ENCODE assay signal across 24 cellular contexts in genomic region chr3:139517321-139517720, GRCh38. TPM values are rescaled to one million over a fixed set of nuclear protein-coding genes. Genes with fewer than 3 reads are reported as not detected.
DNase-seq lines count a peak whose midpoint lies in the region; ATAC-seq and TF ChIP-seq lines count a peak whose summit lies in the region.
"Had no signal": no experiment of that assay in that cellular context is flagged by ENCODE, and none has a peak within 500 bp of the region (broad histone marks: within the 10 kb centered on the region; RNA-seq: fewer than 3 reads in every experiment).

No MANE protein-coding gene starts in this region.

- no peaks in the 10 kb centered on the region for H3K9me3 Mint-ChIP-seq in nephron
- H3K9me3 Mint-ChIP-seq: CD14-positive monocyte; CD4-positive, alpha-beta T cell had no signal

- no peak for TF ChIP-seq POLR2A in adrenal gland (IDR thresholded peaks at IDR 0.05)

- H3K4me1 Mint-ChIP-seq in nephron = peaks cover 17% of the 10 kb centered on the region
- H3K4me1 Mint-ChIP-seq: CD8-positive, alpha-beta memory T cell had no signal

- DNase-seq in coronary artery (ENCODE audit: low spot score) (peak; percentile 21), left lobe of liver (ENCODE audit: low spot score) (peak; percentile 31), adrenal gland (no peak), iPS-NIHi7 (ENCODE audit: extremely low spot score) (no peak)
- DNase-seq: 8988T; ACHN; AML-193; BE2C; CD4-positive, alpha-beta T cell; CD8-positive, alpha-beta memory T cell; DMS 273 treated with DMSO at 0.1 percent for 48 hours; DMS79 treated with DMSO at 0.1 percent for 48 hours; GF-D8; GM23248; H7; HCEC 1CT had no signal

- H3K36me3 Mint-ChIP-seq in nephron (ENCODE audit: low read depth) = peaks cover 57% of the 10 kb centered on the region
- H3K36me3 Mint-ChIP-seq: CD14-positive monocyte; CD8-positive, alpha-beta memory T cell had no signal

- intact Hi-C loops in adrenal gland (cut with DNase I) = no loop called here

- H3K27ac Mint-ChIP-seq in nephron = peak overlapping the region; percentile 23 to 69 (median 57)
- H3K27ac Mint-ChIP-seq: CD14-positive monocyte; CD4-positive, alpha-beta T cell; CD8-positive, alpha-beta memory T cell had no signal

- H3K36me3 ChIP-seq in adrenal gland (replicated peaks in 1 of 2) = peaks cover 0 to 6% of the 10 kb centered on the region in 2 donors
- H3K36me3 ChIP-seq: BLaER1 treated with 17β-estradiol and CSF1 and Interleukin-3, amounts not matched to agents 10 nM and 100 nM had no signal

- no peaks in the 10 kb centered on the region for H3K27me3 Mint-ChIP-seq in nephron (ENCODE audit: low read depth)
- H3K27me3 Mint-ChIP-seq: CD4-positive, alpha-beta T cell had no signal

- H3K4me1 ChIP-seq in adrenal gland (replicated peaks in 1 of 2) = peaks cover 0 to 10% of the 10 kb centered on the region in 2 donors
- H3K4me1 ChIP-seq: A549 had no signal

- H3K4me3 ChIP-seq in coronary artery (no peak overlapping the region), adrenal gland (no peak overlapping the region)
- H3K4me3 ChIP-seq: A549; BLaER1 treated with 17β-estradiol and CSF1 and Interleukin-3, amounts not matched to agents 10 nM and 100 nM; GM23248 had no signal

- no peak overlapping the region for H3K27ac ChIP-seq in coronary artery
- H3K27ac ChIP-seq in adrenal gland = no peak overlapping the region
- H3K27ac ChIP-seq: A549; BLaER1 treated with 17β-estradiol and CSF1 and Interleukin-3, amounts not matched to agents 10 nM and 100 nM; GM23248 had no signal

- H3K4me3 Mint-ChIP-seq in nephron = no peak overlapping the region
- H3K4me3 Mint-ChIP-seq: CD14-positive monocyte; CD4-positive, alpha-beta T cell; CD8-positive, alpha-beta memory T cell had no signal

- TF ChIP-seq CTCF in coronary artery (IDR thresholded peaks at IDR 0.05) (no peak), nephron (IDR thresholded peaks at IDR 0.05; ENCODE audit: unreplicated experiment in 3 of 3) (no peak), adrenal gland (IDR thresholded peaks at IDR 0.05) (no peak)

- no peaks in the 10 kb centered on the region for H3K27me3 ChIP-seq in adrenal gland
- H3K27me3 ChIP-seq: BE2C; BLaER1 treated with 17β-estradiol and CSF1 and Interleukin-3, amounts not matched to agents 10 nM and 100 nM had no signal

- no peaks in the 10 kb centered on the region for H3K9me3 ChIP-seq in adrenal gland (replicated peaks in 1 of 3)
- H3K9me3 ChIP-seq: A549; BE2C; BLaER1 treated with 17β-estradiol and CSF1 and Interleukin-3, amounts not matched to agents 10 nM and 100 nM had no signal

- WGBS in adrenal gland, 4 donors = 36 to 57% (median 51%) methylated on average over 1 of the region's 1 CpG

- ATAC-seq in left lobe of liver (no peak), HG02885 (IDR thresholded peaks at IDR 0.05; ENCODE audit: poor library complexity, unreplicated experiment) (no peak)
- ATAC-seq: A549 had no signal

RNA-seq across cellular contexts. Expression of gene RBP1, which starts 22.2 kb away (rescaled TPM):
- total RNA-seq in left lobe of liver = 29.8 TPM
- total RNA-seq in adrenal gland = 100 to 1,000 TPM; 146 to 442 (median 282) TPM
- 1,000 to 10,000 TPM in 1 of 3 donors, 100 to 1,000 TPM in 2; 579 to 1,050 (median 854) TPM for polyA plus RNA-seq in adrenal gland
- total RNA-seq: CD4-positive, alpha-beta T cell; CD8-positive, alpha-beta memory T cell; G401; GM23248 had no signal
- polyA plus RNA-seq: CD14-positive monocyte; CD8-positive, alpha-beta memory T cell had no signal

RNA-seq across cellular contexts. Expression of gene RBP2, which starts 41.0 kb away (rescaled TPM):
- total RNA-seq in left lobe of liver (not detected), adrenal gland (1 to 10 TPM in 1 of 8 donors, not detected in 7; 2.2 TPM)
- polyA plus RNA-seq in adrenal gland = 1 to 10 TPM in 1 of 3 donors, under 1 TPM in 2; 0.71 to 1.9 (median 0.99) TPM
- total RNA-seq: CD4-positive, alpha-beta T cell; CD8-positive, alpha-beta memory T cell; Daoy; G401; GM23248; H1; H7 had no signal
- polyA plus RNA-seq: A549; CD14-positive monocyte; CD8-positive, alpha-beta memory T cell; GM23248; H1 had no signal

Comparison
In these comparisons a context has a peak if more than half of its experiments do, and no peak if none do; other contexts are left out.
1. DNase-seq: peak in coronary artery (single experiment) and left lobe of liver (single experiment); none in adrenal gland (0 of 7) and iPS-NIHi7 (single experiment).